In genomic region chr7:44754802-44755697, GRCh38 we compare ENCODE assay signal across 12 cellular contexts. TPM values are rescaled to one million over a fixed set of nuclear protein-coding genes. Genes with fewer than 3 reads are reported as not detected.
DNase-seq lines count a peak whose midpoint lies in the region; ATAC-seq and TF ChIP-seq lines count a peak whose summit lies in the region.
"Had no signal": no experiment of that assay in that cellular context is flagged by ENCODE, and none has a peak within 500 bp of the region (broad histone marks: within the 10 kb centered on the region; RNA-seq: fewer than 3 reads in every experiment).

No MANE protein-coding gene starts in this region.

- peaks cover 34 to 61% of the 10 kb centered on the region in 2 donors for H3K4me1 ChIP-seq in left lung

- CTCF ChIA-PET in activated naive CD4-positive, alpha-beta T cell treated with anti-CD3 and anti-CD28 coated beads, Interleukin-2, amount 10 ng/mL, durations not matched to agents 7 days and 5 days (lab: Charles Lee): interaction anchor here (1.3 kb wide), 1 partner anchor 43 kb away, joined by 3 read pairs; no protein-coding TSS in a partner anchor
- CTCF ChIA-PET in RWPE1 (lab: Yijun Ruan, JAX): no interaction called here

- peaks cover 17% of the 10 kb centered on the region for H3K36me3 Mint-ChIP-seq in activated naive CD4-positive, alpha-beta T cell treated with anti-CD3 and anti-CD28 coated beads, Interleukin-2, amount 10 ng/mL, durations not matched to agents 7 days and 5 days
- H3K36me3 Mint-ChIP-seq in nephron progenitor cell (ENCODE audit: low read depth): peaks cover 11% of the 10 kb centered on the region

- TF ChIP-seq CTCF in RWPE1 (conservative IDR thresholded peaks at IDR 0.05; ENCODE audit: low read depth) (no peak), left lung (IDR thresholded peaks at IDR 0.05) (no peak), nephron progenitor cell (IDR thresholded peaks at IDR 0.05) (no peak)

- H3K27me3 Mint-ChIP-seq in activated naive CD4-positive, alpha-beta T cell treated with anti-CD3 and anti-CD28 coated beads, Interleukin-2, amount 10 ng/mL, durations not matched to agents 7 days and 5 days: no peaks in the 10 kb centered on the region
- H3K27me3 Mint-ChIP-seq in nephron progenitor cell (ENCODE audit: low read depth, poor library complexity): peaks cover 3% of the 10 kb centered on the region
- H3K27me3 Mint-ChIP-seq: naive thymus-derived CD8-positive, alpha-beta T cell had no signal

- H3K4me3 ChIP-seq in left lung: no peak overlapping the region

- no peaks in the 10 kb centered on the region for H3K27me3 ChIP-seq in left lung

- POLR2A ChIA-PET in RWPE1 (lab: Yijun Ruan, JAX; ENCODE audit: low non-redundant PET): no interaction called here

- H3K9me3 Mint-ChIP-seq in activated naive CD4-positive, alpha-beta T cell treated with anti-CD3 and anti-CD28 coated beads, Interleukin-2, amount 10 ng/mL, durations not matched to agents 7 days and 5 days: no peaks in the 10 kb centered on the region
- H3K9me3 Mint-ChIP-seq in nephron progenitor cell: no peaks in the 10 kb centered on the region
- H3K9me3 Mint-ChIP-seq: naive thymus-derived CD8-positive, alpha-beta T cell had no signal

- H3K36me3 ChIP-seq in left lung: peaks cover 0 to 40% of the 10 kb centered on the region in 2 donors

- intact Hi-C loops in left lung (cut with DNase I): no loop called here

- ATAC-seq in left lung (peak; percentile 43), GM18873 (IDR thresholded peaks at IDR 0.05; ENCODE audit: low FRiP score, unreplicated experiment) (no peak)
- ATAC-seq: naive thymus-derived CD8-positive, alpha-beta T cell had no signal

- H3K27ac ChIP-seq in RWPE1 (peak overlapping the region; percentile 77), left lung (peak overlapping the region; percentile 29), temporal lobe (ENCODE audit: low read depth, low read length) (peak overlapping the region; percentile 72)

- H3K9me3 ChIP-seq in left lung: no peaks in the 10 kb centered on the region

- DNase-seq in activated naive CD4-positive, alpha-beta T cell treated with anti-CD3 and anti-CD28 coated beads, Interleukin-2, amount 10 ng/mL, durations not matched to agents 7 days and 5 days: no peak
- DNase-seq in activated naive CD4-positive, alpha-beta T cell (lab: John Stamatoyannopoulos, UW): no peak
- DNase-seq in RWPE1 (ENCODE audit: low spot score) (no peak), left lung (no peak), C1 segment of cervical spinal cord (lab: John Stamatoyannopoulos, UW) (no peak), nephron progenitor cell (no peak)
- DNase-seq: activated gamma-delta T cell; NCI-H187; stimulated activated CD4-positive, alpha-beta T cell treated with anti-CD3 and anti-CD28 coated beads, Interleukin-2, amount 100 ng/mL, for 24 hours had no signal

- no peak overlapping the region for H3K4me3 Mint-ChIP-seq in activated naive CD4-positive, alpha-beta T cell treated with anti-CD3 and anti-CD28 coated beads, Interleukin-2, amount 10 ng/mL, durations not matched to agents 7 days and 5 days
- no peak overlapping the region for H3K4me3 Mint-ChIP-seq in nephron progenitor cell
- H3K4me3 Mint-ChIP-seq: naive thymus-derived CD8-positive, alpha-beta T cell had no signal

- peak overlapping the region; percentile 45 for H3K27ac Mint-ChIP-seq in activated naive CD4-positive, alpha-beta T cell treated with anti-CD3 and anti-CD28 coated beads, Interleukin-2, amount 10 ng/mL, durations not matched to agents 7 days and 5 days
- H3K27ac Mint-ChIP-seq in nephron progenitor cell: no peak overlapping the region

- H3K4me1 Mint-ChIP-seq in activated naive CD4-positive, alpha-beta T cell treated with anti-CD3 and anti-CD28 coated beads, Interleukin-2, amount 10 ng/mL, durations not matched to agents 7 days and 5 days: peaks cover 41% of the 10 kb centered on the region
- peaks cover 19% of the 10 kb centered on the region for H3K4me1 Mint-ChIP-seq in nephron progenitor cell

RNA-seq across cellular contexts. Expression of gene ZMIZ2, which starts 6.4 kb away (rescaled TPM):
- 10 to 100 TPM; 94.5 to 96.1 TPM for total RNA-seq in left lung
- 13.3 TPM for total RNA-seq in temporal lobe

RNA-seq across cellular contexts. Expression of gene PPIA, which starts 41.4 kb away (rescaled TPM):
- total RNA-seq in left lung (1,000 to 10,000 TPM; 1,404 to 1,630 TPM), temporal lobe (612 TPM)
